ENCODE assay signal across 8 cellular contexts in genomic region chr4:2009651-2010233, GRCh38. TPM values are rescaled to one million over a fixed set of nuclear protein-coding genes. Genes with fewer than 3 reads are reported as not detected.
DNase-seq lines count a peak whose midpoint lies in the region; ATAC-seq and TF ChIP-seq lines count a peak whose summit lies in the region.

No MANE protein-coding gene starts in this region.

- H3K4me3 ChIP-seq in OCI-LY3 (ENCODE audit: low read length) (peak overlapping the region; percentile 94), fibroblast of mammary gland (ENCODE audit: control insufficient read depth, low read depth, low read length) (peak overlapping the region; percentile 96), suprapubic skin (peak overlapping the region; percentile 89)

- H3K9ac ChIP-seq in OCI-LY3 (ENCODE audit: low read length), result peak overlapping the region; percentile 83

- H4K20me1 ChIP-seq in OCI-LY3 (ENCODE audit: insufficient read depth, low read length), result peaks cover 23% of the 10 kb centered on the region

- no peaks in the 10 kb centered on the region for H3K9me3 ChIP-seq in OCI-LY3 (ENCODE audit: insufficient read depth, low read length)
- no peaks in the 10 kb centered on the region for H3K9me3 ChIP-seq in suprapubic skin

- peaks cover 41% of the 10 kb centered on the region for H3K79me2 ChIP-seq in OCI-LY3 (ENCODE audit: low read length)

- peaks cover 24% of the 10 kb centered on the region for H3K4me1 Mint-ChIP-seq in activated T-helper 17 cell treated with anti-CD3 and anti-CD28 coated beads, Interleukin-2, amount 50 U/mL, for 72 hours
- peaks cover 18 to 35% (median 31%) of the 10 kb centered on the region in 4 donors for H3K4me1 Mint-ChIP-seq in naive thymus-derived CD8-positive, alpha-beta T cell

- peak overlapping the region; percentile 86 for H3K27ac Mint-ChIP-seq in activated T-helper 17 cell treated with anti-CD3 and anti-CD28 coated beads, Interleukin-2, amount 50 U/mL, for 72 hours
- H3K27ac Mint-ChIP-seq in naive thymus-derived CD8-positive, alpha-beta T cell, result peak overlapping the region; percentile 84 to 98 (median 97)

- no peak for TF ChIP-seq CTCF in OCI-LY3 (IDR thresholded peaks at IDR 0.05; ENCODE audit: low read depth, low read length)
- peak; percentile 16 for TF ChIP-seq CTCF in fibroblast of mammary gland (conservative IDR thresholded peaks at IDR 0.05; ENCODE audit: control insufficient read depth, insufficient read depth, low read depth, low read length)
- peak in 1 of 2 donors; percentile 9 for TF ChIP-seq CTCF in suprapubic skin (IDR thresholded peaks at IDR 0.05)

- H3K27me3 Mint-ChIP-seq in activated T-helper 17 cell treated with anti-CD3 and anti-CD28 coated beads, Interleukin-2, amount 50 U/mL, for 72 hours, result no peaks in the 10 kb centered on the region
- H3K27me3 Mint-ChIP-seq in naive thymus-derived CD8-positive, alpha-beta T cell, result peaks cover 0 to 5% (median 0%) of the 10 kb centered on the region in 5 donors

- peak overlapping the region; percentile 87 for H3K4me2 ChIP-seq in OCI-LY3 (ENCODE audit: low read length)

- no peaks in the 10 kb centered on the region for H3K27me3 ChIP-seq in OCI-LY3 (ENCODE audit: low read depth, low read length)
- no peaks in the 10 kb centered on the region for H3K27me3 ChIP-seq in suprapubic skin

- TF ChIP-seq EP300 in suprapubic skin (IDR thresholded peaks at IDR 0.05), result no peak

- POLR2A ChIA-PET in naive thymus-derived CD8-positive, alpha-beta T cell (lab: Charles Lee), result interaction anchor here (0.7 to 1.0 kb wide), 2 partner anchors 32 to 48 kb away, joined by 3 to 5 read pairs; a partner anchor contains a TSS

- DNase-seq in GM03348 (ENCODE audit: low spot score), result peak; percentile 76
- peak; percentile 85 for DNase-seq in HK-2 (ENCODE audit: unreplicated experiment)
- peak; percentile 48 for DNase-seq in fibroblast of mammary gland (ENCODE audit: low read depth)
- peak; percentile 28 to 71 (median 54) for DNase-seq in naive thymus-derived CD8-positive, alpha-beta T cell
- DNase-seq in suprapubic skin (ENCODE audit: low spot score in 2 of 2), result peak in 1 of 2 donors; percentile 78

- H3K9me3 Mint-ChIP-seq in activated T-helper 17 cell treated with anti-CD3 and anti-CD28 coated beads, Interleukin-2, amount 50 U/mL, for 72 hours, result no peaks in the 10 kb centered on the region
- H3K9me3 Mint-ChIP-seq in naive thymus-derived CD8-positive, alpha-beta T cell, result no peaks in the 10 kb centered on the region

- H2AFZ ChIP-seq in OCI-LY3 (ENCODE audit: low read depth, low read length), result peak overlapping the region; percentile 61

- no peak for TF ChIP-seq POLR2A in suprapubic skin (IDR thresholded peaks at IDR 0.05)

- H3K36me3 Mint-ChIP-seq in activated T-helper 17 cell treated with anti-CD3 and anti-CD28 coated beads, Interleukin-2, amount 50 U/mL, for 72 hours (ENCODE audit: low read depth), result peaks cover 30% of the 10 kb centered on the region
- H3K36me3 Mint-ChIP-seq in naive thymus-derived CD8-positive, alpha-beta T cell, result peaks cover 0 to 11% (median 0%) of the 10 kb centered on the region in 3 donors

- peak; percentile 44 for ATAC-seq in activated T-helper 17 cell treated with anti-CD3 and anti-CD28 coated beads, Interleukin-2, amount 50 U/mL, for 72 hours (replicated peaks)
- ATAC-seq in naive thymus-derived CD8-positive, alpha-beta T cell, result peak; percentile 34 to 49
- ATAC-seq in HG03571 (IDR thresholded peaks at IDR 0.05; ENCODE audit: unreplicated experiment), result no peak

- peak overlapping the region; percentile 83 for H3K27ac ChIP-seq in OCI-LY3 (ENCODE audit: low read length)
- H3K27ac ChIP-seq in suprapubic skin, result peak overlapping the region; percentile 97

- peak overlapping the region; percentile 90 for H3K4me3 Mint-ChIP-seq in activated T-helper 17 cell treated with anti-CD3 and anti-CD28 coated beads, Interleukin-2, amount 50 U/mL, for 72 hours
- peak overlapping the region; percentile 88 to 97 (median 92) for H3K4me3 Mint-ChIP-seq in naive thymus-derived CD8-positive, alpha-beta T cell

- H3K36me3 ChIP-seq in OCI-LY3 (replicated peaks; ENCODE audit: low read depth, low read length) (peaks cover 20% of the 10 kb centered on the region), suprapubic skin (peaks cover 4% of the 10 kb centered on the region)

- WGBS in suprapubic skin, result 5% methylated on average over 23 of the region's 23 CpGs

- H3K4me1 ChIP-seq in OCI-LY3 (ENCODE audit: low read length), result peaks cover 12% of the 10 kb centered on the region
- H3K4me1 ChIP-seq in suprapubic skin, result peaks cover 34% of the 10 kb centered on the region

RNA-seq across cellular contexts. Expression of gene NELFA, which starts 1.0 kb away (rescaled TPM):
- 10 to 100 TPM; 40.8 to 42.7 TPM for total RNA-seq in activated T-helper 17 cell treated with anti-CD3 and anti-CD28 coated beads, Interleukin-2, amount 50 U/mL, for 72 hours
- total RNA-seq in naive thymus-derived CD8-positive, alpha-beta T cell, result 10 to 100 TPM; 46.1 to 47.9 TPM
- 10 to 100 TPM; 20.1 to 37.8 (median 27.7) TPM for polyA plus RNA-seq in naive thymus-derived CD8-positive, alpha-beta T cell
- 10 to 100 TPM; 23.2 to 41.5 (median 35.5) TPM for total RNA-seq in suprapubic skin

RNA-seq across cellular contexts. Expression of gene NAT8L, which starts 49.4 kb away (rescaled TPM):
- total RNA-seq in activated T-helper 17 cell treated with anti-CD3 and anti-CD28 coated beads, Interleukin-2, amount 50 U/mL, for 72 hours, result under 1 TPM in 1 of 2 donors, not detected in 1; 0.22 TPM
- total RNA-seq in naive thymus-derived CD8-positive, alpha-beta T cell, result under 1 TPM in 1 of 2 experiments, not detected in 1; 0.05 TPM
- polyA plus RNA-seq in naive thymus-derived CD8-positive, alpha-beta T cell, result not detected
- total RNA-seq in suprapubic skin, result 1 to 10 TPM; 1.0 to 2.8 (median 1.6) TPM
